ENCODE assay signal across 17 cellular contexts in the genomic region with DNA sequence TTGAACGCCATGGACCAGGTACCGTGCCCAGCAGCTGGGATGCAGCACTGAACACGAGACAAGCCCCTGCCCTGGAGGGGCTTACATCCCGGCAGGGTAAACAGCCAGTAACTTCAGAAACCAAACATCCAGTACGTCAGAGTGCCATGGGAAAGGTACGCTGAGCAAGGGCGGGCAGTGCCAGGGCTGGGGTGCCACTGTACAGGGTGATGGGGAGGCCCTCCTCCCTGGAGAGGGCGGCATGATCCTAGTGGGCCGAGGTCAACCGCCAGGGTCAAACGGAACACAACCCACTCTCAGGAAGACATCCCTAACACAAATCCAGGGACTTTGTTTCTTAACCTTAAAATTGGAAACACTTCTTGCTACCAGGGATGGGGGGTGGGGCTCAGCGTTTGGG. TPM values are rescaled to one million over a fixed set of nuclear protein-coding genes. Genes with fewer than 3 reads are reported as not detected.
DNase-seq lines count a peak whose midpoint lies in the region; ATAC-seq and TF ChIP-seq lines count a peak whose summit lies in the region.
"Had no signal": no experiment of that assay in that cellular context is flagged by ENCODE, and none has a peak within 500 bp of the region (broad histone marks: within the 10 kb centered on the region; RNA-seq: fewer than 3 reads in every experiment).

No MANE protein-coding gene starts in this region.

- H3K36me3 Mint-ChIP-seq in T-helper 17 cell (ENCODE audit: low read depth) (peaks cover 7% of the 10 kb centered on the region), endothelial cell (ENCODE audit: low read depth, unreplicated experiment) (peaks cover 28% of the 10 kb centered on the region)
- peaks cover 12% of the 10 kb centered on the region for H3K36me3 Mint-ChIP-seq in activated CD4-positive, alpha-beta T cell treated with anti-CD3 and anti-CD28 coated beads, Interleukin-2, amount 10 ng/mL, durations not matched to agents 7 days and 5 days (ENCODE audit: low read depth)

- H3K4me3 Mint-ChIP-seq in T-helper 17 cell (no peak overlapping the region), endothelial cell (ENCODE audit: unreplicated experiment) (peak overlapping the region; percentile 64)
- H3K4me3 Mint-ChIP-seq in activated CD4-positive, alpha-beta T cell treated with anti-CD3 and anti-CD28 coated beads, Interleukin-2, amount 10 ng/mL, durations not matched to agents 7 days and 5 days = no peak overlapping the region
- H3K4me3 Mint-ChIP-seq: CD4-positive, alpha-beta T cell had no signal

- H3K4me1 Mint-ChIP-seq in T-helper 17 cell (peaks cover 9% of the 10 kb centered on the region), endothelial cell (ENCODE audit: unreplicated experiment) (peaks cover 21% of the 10 kb centered on the region)
- no peaks in the 10 kb centered on the region for H3K4me1 Mint-ChIP-seq in activated CD4-positive, alpha-beta T cell treated with anti-CD3 and anti-CD28 coated beads, Interleukin-2, amount 10 ng/mL, durations not matched to agents 7 days and 5 days

- H3K9me3 ChIP-seq in breast epithelium (no peaks in the 10 kb centered on the region), mammary epithelial cell (replicated peaks; ENCODE audit: insufficient read depth, low read length) (no peaks in the 10 kb centered on the region), T-helper 17 cell (ENCODE audit: control insufficient read depth, low read length, poor library complexity, severe bottlenecking) (no peaks in the 10 kb centered on the region)
- H3K9me3 ChIP-seq: BLaER1 treated with 17β-estradiol and CSF1 and Interleukin-3, amounts not matched to agents 10 nM and 100 nM; HAP-1 had no signal

- dilution Hi-C loops in mammary epithelial cell (cut with HindIII; ENCODE audit: low sequenced_read_pairs) = no loop called here

- 95% methylated on average over 12 of the region's 12 CpGs for whole genome bisulfite sequencing in mammary epithelial cell (ENCODE audit: low coverage, missing lambda C conversion rate)

- in situ Hi-C loops in mammary epithelial cell (cut with MboI; ENCODE audit: low sequenced_read_pairs in 2 of 2) (no loop called here), GM13977 (cut with MboI; ENCODE audit: low pct_unique_long_range_greater_than_20kb, low sequenced_read_pairs, unreplicated experiment) (no loop called here)

- no peak overlapping the region for H3K4me3 ChIP-seq in breast epithelium
- no peak overlapping the region for H3K4me3 ChIP-seq in mammary epithelial cell (replicated peaks in 1 of 3; ENCODE audit: insufficient read depth in 1 of 3, low read depth in 2 of 3, low read length in 3 of 3)
- H3K4me3 ChIP-seq: BLaER1 treated with 17β-estradiol and CSF1 and Interleukin-3, amounts not matched to agents 10 nM and 100 nM; HAP-1 had no signal

- H4K20me1 ChIP-seq in mammary epithelial cell (ENCODE audit: insufficient read depth, low read length) = no peaks in the 10 kb centered on the region

- CTCF ChIA-PET in mammary epithelial cell (lab: Charles Lee; ENCODE audit: low non-redundant PET) = no interaction called here
- CTCF ChIA-PET in activated CD4-positive, alpha-beta T cell treated with anti-CD3 and anti-CD28 coated beads, Interleukin-2, amount 10 ng/mL, durations not matched to agents 7 days and 5 days (lab: Charles Lee) = no interaction called here

- H3K27me3 ChIP-seq in breast epithelium (no peaks in the 10 kb centered on the region), mammary epithelial cell (ENCODE audit: insufficient read depth, low read length) (no peaks in the 10 kb centered on the region)

- H3K4me2 ChIP-seq in mammary epithelial cell (ENCODE audit: insufficient read depth, low read depth, low read length) = no peak overlapping the region

- H3K27me3 Mint-ChIP-seq in T-helper 17 cell = no peaks in the 10 kb centered on the region
- H3K27me3 Mint-ChIP-seq in endothelial cell (ENCODE audit: unreplicated experiment) = peaks cover 13% of the 10 kb centered on the region
- H3K27me3 Mint-ChIP-seq in activated CD4-positive, alpha-beta T cell treated with anti-CD3 and anti-CD28 coated beads, Interleukin-2, amount 10 ng/mL, durations not matched to agents 7 days and 5 days = no peaks in the 10 kb centered on the region
- H3K27me3 Mint-ChIP-seq: CD4-positive, alpha-beta T cell had no signal

- no peak for TF ChIP-seq POLR2A in breast epithelium (IDR thresholded peaks at IDR 0.05)

- no peak overlapping the region for H2AFZ ChIP-seq in mammary epithelial cell (ENCODE audit: low read depth, low read length)

- H3K27ac ChIP-seq in breast epithelium (peak overlapping the region; percentile 59 to 79), mammary epithelial cell (ENCODE audit: insufficient read depth, low read depth, low read length) (no peak overlapping the region)
- H3K27ac ChIP-seq: BLaER1 treated with 17β-estradiol and CSF1 and Interleukin-3, amounts not matched to agents 10 nM and 100 nM had no signal

- DNase-seq in breast epithelium (ENCODE audit: low spot score in 2 of 2) = no peak
- DNase-seq in mammary epithelial cell = no peak
- DNase-seq in T-helper 17 cell = no peak
- no peak for DNase-seq in endothelial cell (ENCODE audit: low spot score)
- DNase-seq in GM13977 (ENCODE audit: low spot score) = no peak
- DNase-seq in activated CD4-positive, alpha-beta T cell treated with anti-CD3 and anti-CD28 coated beads, Interleukin-2, amount 10 ng/mL, durations not matched to agents 7 days and 5 days = no peak
- no peak for DNase-seq in COLO668 (lab: John Stamatoyannopoulos, UW; ENCODE audit: unreplicated experiment)
- DNase-seq: 8988T; ACHN; CD4-positive, alpha-beta T cell; DMS153; DMS79 treated with DMSO at 0.1 percent for 48 hours; EL; GOT3 had no signal

- H3K9ac ChIP-seq in mammary epithelial cell (ENCODE audit: insufficient read depth, low read length) = no peak overlapping the region
- H3K9ac ChIP-seq: BLaER1 treated with 17β-estradiol and CSF1 and Interleukin-3, amounts not matched to agents 10 nM and 100 nM had no signal

- ATAC-seq in T-helper 17 cell = no peak

- peaks cover 0 to 12% of the 10 kb centered on the region in 2 donors for H3K4me1 ChIP-seq in breast epithelium
- peaks cover 23% of the 10 kb centered on the region for H3K4me1 ChIP-seq in mammary epithelial cell (ENCODE audit: insufficient read depth, low read length)
- H3K4me1 ChIP-seq: HAP-1 had no signal

- POLR2A ChIA-PET in activated CD4-positive, alpha-beta T cell treated with anti-CD3 and anti-CD28 coated beads, Interleukin-2, amount 10 ng/mL, durations not matched to agents 7 days and 5 days (lab: Charles Lee) = no interaction called here

- no peaks in the 10 kb centered on the region for H3K36me3 ChIP-seq in breast epithelium
- H3K36me3 ChIP-seq in mammary epithelial cell (ENCODE audit: insufficient read depth, low read length) = peaks cover 10% of the 10 kb centered on the region

- no TSS peak for BruUV-seq in mammary epithelial cell (replicated peaks; lab: Mats Ljungman, UMichigan)

- intact Hi-C loops in breast epithelium (cut with DNase I; ENCODE audit: low total_unique reads) = no loop called here
- intact Hi-C loops in mammary epithelial cell (cut with micrococcal nuclease) = no loop called here

- H3K9me3 Mint-ChIP-seq in endothelial cell (ENCODE audit: unreplicated experiment) = no peaks in the 10 kb centered on the region
- no peaks in the 10 kb centered on the region for H3K9me3 Mint-ChIP-seq in activated CD4-positive, alpha-beta T cell treated with anti-CD3 and anti-CD28 coated beads, Interleukin-2, amount 10 ng/mL, durations not matched to agents 7 days and 5 days
- H3K9me3 Mint-ChIP-seq: CD4-positive, alpha-beta T cell had no signal

- TF ChIP-seq CTCF in breast epithelium (IDR thresholded peaks at IDR 0.05) = no peak
- TF ChIP-seq CTCF in mammary epithelial cell (conservative IDR thresholded peaks at IDR 0.05 in 1 of 2, IDR thresholded peaks at IDR 0.05 in 1 of 2; ENCODE audit: extremely low read depth in 1 of 2, insufficient read depth in 1 of 2, low read depth in 1 of 2, low read length in 2 of 2) = no peak
- no peak for TF ChIP-seq CTCF in endothelial cell (IDR thresholded peaks at IDR 0.05; ENCODE audit: unreplicated experiment)
- no peak for TF ChIP-seq CTCF in GM13977 (IDR thresholded peaks at IDR 0.05; ENCODE audit: extremely low read depth, insufficient read depth, missing control alignments)

- H3K79me2 ChIP-seq in mammary epithelial cell (ENCODE audit: insufficient read depth, low read length) = no peaks in the 10 kb centered on the region

- peak overlapping the region; percentile 83 for H3K27ac Mint-ChIP-seq in T-helper 17 cell
- no peak overlapping the region for H3K27ac Mint-ChIP-seq in endothelial cell (ENCODE audit: unreplicated experiment)
- H3K27ac Mint-ChIP-seq in activated CD4-positive, alpha-beta T cell treated with anti-CD3 and anti-CD28 coated beads, Interleukin-2, amount 10 ng/mL, durations not matched to agents 7 days and 5 days = no peak overlapping the region
- H3K27ac Mint-ChIP-seq: CD4-positive, alpha-beta T cell had no signal

RNA-seq across cellular contexts. Expression of gene ANPEP, which starts 16.0 kb away (rescaled TPM):
- 100 to 1,000 TPM in 2 of 3 donors, 10 to 100 TPM in 1; 26.5 to 129 (median 106) TPM for total RNA-seq in breast epithelium
- 1 to 10 TPM; 4.3 to 5.9 TPM for total RNA-seq in mammary epithelial cell
- 1.5 TPM for polyA plus RNA-seq in mammary epithelial cell
- polyA minus RNA-seq in mammary epithelial cell = not detected
- total RNA-seq in T-helper 17 cell = 1 to 10 TPM; 3.4 to 8.9 TPM
- total RNA-seq in endothelial cell (ENCODE audit: unreplicated experiment) = 203 TPM
- total RNA-seq in activated CD4-positive, alpha-beta T cell treated with anti-CD3 and anti-CD28 coated beads, Interleukin-2, amount 10 ng/mL, durations not matched to agents 7 days and 5 days = 1 to 10 TPM; 1.4 to 2.0 TPM

RNA-seq across cellular contexts. Expression of gene MESP2, which starts 54.5 kb away (rescaled TPM):
- 1 to 10 TPM in 1 of 3 donors, under 1 TPM in 1, not detected in 1; 0.64 to 2.3 TPM for total RNA-seq in breast epithelium
- under 1 TPM in 1 of 2 donors, not detected in 1; 0.31 TPM for total RNA-seq in mammary epithelial cell
- 0.10 TPM for polyA plus RNA-seq in mammary epithelial cell
- polyA minus RNA-seq in mammary epithelial cell = not detected
- not detected for total RNA-seq in T-helper 17 cell
- total RNA-seq in endothelial cell (ENCODE audit: unreplicated experiment) = 0.33 TPM
- not detected for total RNA-seq in activated CD4-positive, alpha-beta T cell treated with anti-CD3 and anti-CD28 coated beads, Interleukin-2, amount 10 ng/mL, durations not matched to agents 7 days and 5 days
- total RNA-seq: CD4-positive, alpha-beta T cell; HT1080 had no signal
